8 cellular contexts compared by ENCODE assay signal in genomic region chr16:10940501-10941079, GRCh38. TPM values are rescaled to one million over a fixed set of nuclear protein-coding genes. Genes with fewer than 3 reads are reported as not detected.
DNase-seq lines count a peak whose midpoint lies in the region; ATAC-seq, FAIRE-seq and TF ChIP-seq lines count a peak whose summit lies in the region.

No MANE protein-coding gene starts in this region.

- H3K4me1 ChIP-seq in CD8-positive, alpha-beta memory T cell (ENCODE audit: insufficient read depth, low read length) = peaks cover 79% of the 10 kb centered on the region
- H3K4me1 ChIP-seq in OCI-LY1 (ENCODE audit: insufficient read depth, low read length, severe bottlenecking) (peaks cover 52% of the 10 kb centered on the region), H1 (replicated peaks in 1 of 4; ENCODE audit: control insufficient read depth in 3 of 4, insufficient read depth in 4 of 4, low read length in 3 of 4) (peaks cover 5 to 11% (median 8%) of the 10 kb centered on the region in 4 experiments)

- peaks cover 12% of the 10 kb centered on the region for H3K79me1 ChIP-seq in H1 (ENCODE audit: low read depth, low read length)

- no peaks in the 10 kb centered on the region for H3K36me3 ChIP-seq in CD8-positive, alpha-beta memory T cell (ENCODE audit: insufficient read depth, low read length)
- peaks cover 16% of the 10 kb centered on the region; the same call in 1 of the 2 replicates for H3K36me3 ChIP-seq in OCI-LY1 (ENCODE audit: insufficient read depth, low read length)
- H3K36me3 ChIP-seq in H1 (ENCODE audit: control insufficient read depth in 2 of 4, insufficient read depth in 4 of 4, low read length in 3 of 4) = peaks cover 0 to 4% (median 0%) of the 10 kb centered on the region in 4 experiments; a peak in 1 of 8 replicates

- TF ChIP-seq EP300 in H1 (IDR thresholded peaks at IDR 0.05; ENCODE audit: borderline replicate concordance in 1 of 2, low read depth in 2 of 2, low read length in 2 of 2) = no peak

- no peak for DNase-seq in CD8-positive, alpha-beta memory T cell
- DNase-seq in H1 (ENCODE audit: low read depth in 1 of 2, low spot score in 2 of 2) (no peak), H54 (ENCODE audit: insufficient read length, low spot score) (no peak)

- no peaks in the 10 kb centered on the region for H3K27me3 Mint-ChIP-seq in CD8-positive, alpha-beta memory T cell
- no peaks in the 10 kb centered on the region for H3K27me3 Mint-ChIP-seq in nephron (ENCODE audit: low read depth)

- no peak for TF ChIP-seq CTCF in OCI-LY1 (IDR thresholded peaks at IDR 0.05; ENCODE audit: low read length)
- TF ChIP-seq CTCF in H1 (IDR thresholded peaks at IDR 0.05; ENCODE audit: control extremely low read depth in 1 of 3, insufficient read depth in 1 of 3, low read depth in 1 of 3, low read length in 3 of 3) = no peak
- no peak for TF ChIP-seq CTCF in nephron (IDR thresholded peaks at IDR 0.05; ENCODE audit: unreplicated experiment in 3 of 3)

- H4K5ac ChIP-seq in H1 (ENCODE audit: insufficient read length, low read depth, low read length) = no peak overlapping the region

- peak overlapping the region; percentile 59 for H3K4me3 ChIP-seq in CD8-positive, alpha-beta memory T cell (ENCODE audit: low read length)
- H3K4me3 ChIP-seq in OCI-LY1 (ENCODE audit: low read depth, low read length, poor library complexity, severe bottlenecking) (peak overlapping the region; percentile 71), H1 (ENCODE audit: extremely low read depth in 1 of 4, insufficient read depth in 2 of 4, low read depth in 3 of 4, low read length in 4 of 4) (peak overlapping the region; percentile 56 to 68 (median 62); a peak in 7 of 8 replicates)

- no peaks in the 10 kb centered on the region for H3K9me2 ChIP-seq in OCI-LY1 (ENCODE audit: low read depth, low read length)

- H3K36me3 Mint-ChIP-seq in CD8-positive, alpha-beta memory T cell = peaks cover 0 to 28% (median 6%) of the 10 kb centered on the region in 3 donors
- peaks cover 13% of the 10 kb centered on the region for H3K36me3 Mint-ChIP-seq in nephron (ENCODE audit: low read depth)

- H4K8ac ChIP-seq in H1 (ENCODE audit: extremely low read depth, insufficient read depth, low read length) = no peak overlapping the region

- H2AK5ac ChIP-seq in H1 (ENCODE audit: low read depth, low read length) = no peak overlapping the region

- no peak for TF ChIP-seq POLR2A in H1 (IDR thresholded peaks at IDR 0.05; ENCODE audit: control extremely low read depth in 1 of 2, low read depth in 2 of 2, low read length in 2 of 2)
- TF ChIP-seq POLR2A in H54 (IDR thresholded peaks at IDR 0.05; ENCODE audit: low read depth, low read length) = no peak

- no peak overlapping the region for H2AFZ ChIP-seq in OCI-LY1 (ENCODE audit: low read length)
- no peak overlapping the region for H2AFZ ChIP-seq in H1 (ENCODE audit: low read length)

- 82% methylated on average over 8 of the region's 8 CpGs; no CpG with 5 or more reads in 1 of the 2 experiments for WGBS in H1 (ENCODE audit: extremely low coverage in 1 of 2, insufficient coverage in 1 of 2, insufficient read length in 1 of 2, insufficient replicate concordance in 2 of 2, low coverage in 1 of 2, low lambda C conversion rate in 2 of 2, missing lambda C conversion rate in 1 of 2), 2 experiments

- H4K20me1 ChIP-seq in OCI-LY1 (ENCODE audit: insufficient read depth, low read length) (no peaks in the 10 kb centered on the region), H1 (replicated peaks in 1 of 2; ENCODE audit: control insufficient read depth in 1 of 2, insufficient read depth in 2 of 2, low read length in 2 of 2) (peaks cover 18 to 40% of the 10 kb centered on the region in 2 experiments)

- no peak for FAIRE-seq in H1 (lab: Jason Lieb, UNC)
- FAIRE-seq in H54 (lab: Jason Lieb, UNC) = no peak

- peak overlapping the region; percentile 84 to 96 (median 92) for H3K4me3 Mint-ChIP-seq in CD8-positive, alpha-beta memory T cell
- peak overlapping the region; percentile 95 to 98 (median 97) for H3K4me3 Mint-ChIP-seq in nephron

- H3K27me3 ChIP-seq in CD8-positive, alpha-beta memory T cell (ENCODE audit: insufficient read depth, low read length, poor library complexity, severe bottlenecking) = no peaks in the 10 kb centered on the region
- H3K27me3 ChIP-seq in OCI-LY1 (ENCODE audit: insufficient read depth, low read length) = no peaks in the 10 kb centered on the region
- no peaks in the 10 kb centered on the region; a peak in 2 of 7 replicates for H3K27me3 ChIP-seq in H1 (replicated peaks in 1 of 4; ENCODE audit: control insufficient read depth in 3 of 4, extremely low read depth in 1 of 4, insufficient read depth in 3 of 4, low read length in 3 of 4)

- no peak overlapping the region for H2BK5ac ChIP-seq in H1 (ENCODE audit: low read depth, low read length)

- H2BK12ac ChIP-seq in H1 (ENCODE audit: low read depth, low read length) = no peak overlapping the region; the same call in 1 of the 2 replicates

- CTCF ChIA-PET in CD8-positive, alpha-beta memory T cell (lab: Charles Lee) = no interaction called here
- CTCF ChIA-PET in H1 (lab: Charles Lee; ENCODE audit: partially characterized antibody) = interaction anchor here (0.7 to 1.5 kb wide), 5 partner anchors 8 to 203 kb away, joined by 3 to 10 read pairs (median 3); no protein-coding TSS in a partner anchor

- no peak overlapping the region for H4K91ac ChIP-seq in H1 (replicated peaks; ENCODE audit: insufficient read length, low read length)

- no peak overlapping the region for H3K14ac ChIP-seq in H1 (ENCODE audit: insufficient read length)

- H2BK120ac ChIP-seq in H1 (replicated peaks; ENCODE audit: low read depth, low read length) = no peak overlapping the region

- H3K56ac ChIP-seq in H1 (replicated peaks; ENCODE audit: insufficient read length, low read depth, low read length) = no peak overlapping the region

- TF ChIP-seq RAD21 in H1 (IDR thresholded peaks at IDR 0.05 in 1 of 2, conservative IDR thresholded peaks at IDR 0.05 in 1 of 2; ENCODE audit: low read depth in 2 of 2, low read length in 2 of 2) = no peak

- H3K4me2 ChIP-seq in OCI-LY1 (ENCODE audit: low read length) = peak overlapping the region; percentile 86
- H3K4me2 ChIP-seq in H1 (ENCODE audit: insufficient read depth in 1 of 2, low read depth in 2 of 2, low read length in 2 of 2) = peak overlapping the region; percentile 86 to 96

- H2BK20ac ChIP-seq in H1 (ENCODE audit: low read length) = no peak overlapping the region

- H2BK15ac ChIP-seq in H1 (ENCODE audit: low read length) = no peak overlapping the region

- peak overlapping the region; percentile 52 to 92 (median 84) for H3K27ac Mint-ChIP-seq in CD8-positive, alpha-beta memory T cell
- peak overlapping the region in 2 of 3 experiments; percentile 7 to 85 for H3K27ac Mint-ChIP-seq in nephron

- no peaks in the 10 kb centered on the region for H3F3A ChIP-seq in OCI-LY1 (ENCODE audit: insufficient read depth, low read length)

- no peaks in the 10 kb centered on the region for H3K9me3 ChIP-seq in CD8-positive, alpha-beta memory T cell (ENCODE audit: low read length)
- H3K9me3 ChIP-seq in OCI-LY1 (ENCODE audit: low read length) (no peaks in the 10 kb centered on the region), H1 (ENCODE audit: insufficient read depth in 2 of 2, low read depth in 1 of 2, low read length in 1 of 2) (no peaks in the 10 kb centered on the region)

- no peaks in the 10 kb centered on the region for H3K9me3 Mint-ChIP-seq in CD8-positive, alpha-beta memory T cell
- H3K9me3 Mint-ChIP-seq in nephron = no peaks in the 10 kb centered on the region

- no peak overlapping the region for H3K27ac ChIP-seq in CD8-positive, alpha-beta memory T cell (ENCODE audit: low read depth, low read length)
- H3K27ac ChIP-seq in OCI-LY1 (ENCODE audit: low read depth, low read length, poor library complexity, severe bottlenecking) (no peak overlapping the region), H1 (ENCODE audit: low read depth, low read length) (no peak overlapping the region)

- peaks cover 75 to 94% (median 85%) of the 10 kb centered on the region in 3 donors for H3K4me1 Mint-ChIP-seq in CD8-positive, alpha-beta memory T cell
- peaks cover 62% of the 10 kb centered on the region for H3K4me1 Mint-ChIP-seq in nephron

- no peak for ATAC-seq in GM21390 (IDR thresholded peaks at IDR 0.05; ENCODE audit: unreplicated experiment)
- no peak for ATAC-seq in GM19395 (IDR thresholded peaks at IDR 0.05; ENCODE audit: unreplicated experiment)
- ATAC-seq in GM19324 (IDR thresholded peaks at IDR 0.05; ENCODE audit: low FRiP score, unreplicated experiment) = no peak

- H3K23me2 ChIP-seq in H1 (ENCODE audit: low read depth, low read length) = peaks cover 8% of the 10 kb centered on the region

- POLR2A ChIA-PET in CD8-positive, alpha-beta memory T cell (lab: Charles Lee) = interaction anchor here (1.3 kb wide), 1 partner anchor 9 kb away, joined by 3 read pairs; no protein-coding TSS in a partner anchor
- POLR2A ChIA-PET in H1 (lab: Charles Lee; ENCODE audit: partially characterized antibody) = interaction anchor here (1.0 kb wide), 1 partner anchor 9 kb away, joined by 3 read pairs; no protein-coding TSS in a partner anchor

- peak overlapping the region; percentile 71; the same call in 1 of the 2 replicates for H3K9ac ChIP-seq in OCI-LY1 (ENCODE audit: low read length)
- H3K9ac ChIP-seq in H1 (replicated peaks in 1 of 4; ENCODE audit: extremely low read depth in 1 of 4, low read depth in 3 of 4, low read length in 3 of 4) = no peak overlapping the region; a peak in 1 of 7 replicates

- H3K23ac ChIP-seq in H1 (ENCODE audit: insufficient read length) = no peak overlapping the region

- H3K4ac ChIP-seq in H1 (replicated peaks; ENCODE audit: insufficient read length, low read depth, low read length) = no peak overlapping the region

- H3K79me2 ChIP-seq in OCI-LY1 (ENCODE audit: insufficient read depth, low read length) (peaks cover 7% of the 10 kb centered on the region), H1 (ENCODE audit: control insufficient read depth in 1 of 2, insufficient read depth in 2 of 2, low read length in 2 of 2) (peaks cover 0 to 43% of the 10 kb centered on the region in 2 experiments; a peak in 2 of 4 replicates)

- no peak overlapping the region for H3K18ac ChIP-seq in H1 (ENCODE audit: extremely low read depth, low read length)

RNA-seq across cellular contexts. Expression of gene DEXI, which starts 1.7 kb away (rescaled TPM):
- 10 to 100 TPM; 31.0 to 31.6 TPM for total RNA-seq in CD8-positive, alpha-beta memory T cell
- 58.9 TPM for polyA plus RNA-seq in CD8-positive, alpha-beta memory T cell
- 33.3 and 39.5 TPM in 2 replicates for total RNA-seq in H1 (2021; fragmentation: NEBNext Ultra II Directional; extraction: Animal tissue kit (Norgen Biotek cat#: 25700))
- 47.3 and 84.0 TPM in 2 replicates for polyA plus RNA-seq in H1 (2011; rRNA removed)
- 53.5 TPM for polyA plus RNA-seq in H1 (2011; cell fraction: cytosol; rRNA removed)
- polyA plus RNA-seq in H1 (2011; cell fraction: nucleus; rRNA removed) = 53.7 TPM
- 36.9 to 41.1 TPM (median 38.1 TPM) in 4 replicates for polyA plus RNA-seq in H1 (2012, experiment 1 of 2)
- polyA plus RNA-seq in H1 (2012, experiment 2 of 2) = 46.0 TPM
- polyA plus RNA-seq in H1 (2013, experiment 1 of 2) = 23.3 TPM
- polyA plus RNA-seq in H1 (2013, experiment 2 of 2) = 22.4 TPM
- polyA minus RNA-seq in H1 (2011; rRNA and poly(A)+ RNA removed) = 28.3 and 41.4 TPM in 2 replicates
- polyA minus RNA-seq in H1 (2011; cell fraction: cytosol; rRNA and poly(A)+ RNA removed) = 28.3 TPM
- polyA minus RNA-seq in H1 (2011; cell fraction: nucleus; rRNA and poly(A)+ RNA removed) = 18.6 TPM

RNA-seq across cellular contexts. Expression of gene CLEC16A, which starts 3.8 kb away (rescaled TPM):
- 10 to 100 TPM; 38.1 to 38.2 TPM for total RNA-seq in CD8-positive, alpha-beta memory T cell
- 18.6 TPM for polyA plus RNA-seq in CD8-positive, alpha-beta memory T cell
- total RNA-seq in H1 (2021; fragmentation: NEBNext Ultra II Directional; extraction: Animal tissue kit (Norgen Biotek cat#: 25700)) = 18.5 and 19.3 TPM in 2 replicates
- 7.6 and 10.4 TPM in 2 replicates for polyA plus RNA-seq in H1 (2011; rRNA removed)
- 8.3 TPM for polyA plus RNA-seq in H1 (2011; cell fraction: cytosol; rRNA removed)
- 15.4 TPM for polyA plus RNA-seq in H1 (2011; cell fraction: nucleus; rRNA removed)
- 11.0 to 13.8 TPM (median 12.7 TPM) in 4 replicates for polyA plus RNA-seq in H1 (2012, experiment 1 of 2)
- 5.8 TPM for polyA plus RNA-seq in H1 (2012, experiment 2 of 2)
- 6.8 TPM for polyA plus RNA-seq in H1 (2013, experiment 1 of 2)
- 7.1 TPM for polyA plus RNA-seq in H1 (2013, experiment 2 of 2)
- polyA minus RNA-seq in H1 (2011; rRNA and poly(A)+ RNA removed) = 31.9 and 32.4 TPM in 2 replicates
- 16.2 TPM for polyA minus RNA-seq in H1 (2011; cell fraction: cytosol; rRNA and poly(A)+ RNA removed)
- 20.1 TPM for polyA minus RNA-seq in H1 (2011; cell fraction: nucleus; rRNA and poly(A)+ RNA removed)
